8 cellular contexts compared by ENCODE assay signal in the genomic region with DNA sequence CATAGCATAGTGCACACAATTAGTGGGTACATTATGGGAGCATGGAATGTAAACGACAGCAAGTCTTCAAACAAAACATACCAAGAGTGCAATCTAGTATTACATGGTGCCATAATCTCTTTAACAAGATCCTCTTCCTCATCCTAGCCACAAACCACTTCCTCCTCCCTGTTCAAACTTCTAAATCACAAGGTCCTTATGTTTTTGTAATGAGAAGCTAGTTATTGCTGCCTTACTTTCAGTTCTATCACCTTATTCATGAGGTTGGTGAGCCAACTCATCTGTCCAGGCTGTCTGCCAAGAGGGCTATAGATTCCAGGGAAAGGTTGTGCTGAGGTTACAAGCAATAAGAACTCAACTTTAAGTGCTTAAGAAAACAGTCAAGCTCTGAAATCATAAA.
DNase-seq lines count a peak whose midpoint lies in the region; ATAC-seq and TF ChIP-seq lines count a peak whose summit lies in the region.

No MANE protein-coding gene starts in this region.

- H3K79me2 ChIP-seq in KMS-11 (ENCODE audit: insufficient read depth, low read depth), result no peaks in the 10 kb centered on the region

- peak overlapping the region; percentile 92 for H3K27ac Mint-ChIP-seq in activated naive CD8-positive, alpha-beta T cell treated with anti-CD3 and anti-CD28 coated beads, Interleukin-2, amount 10 ng/mL, durations not matched to agents 7 days and 5 days

- POLR2A ChIA-PET in activated naive CD8-positive, alpha-beta T cell treated with anti-CD3 and anti-CD28 coated beads, Interleukin-2, amount 10 ng/mL, durations not matched to agents 7 days and 5 days (lab: Charles Lee), result no interaction called here

- H3K27ac ChIP-seq in KMS-11, result no peak overlapping the region

- no peak overlapping the region for H3K4me3 ChIP-seq in KMS-11 (IDR thresholded peaks at IDR 0.05; ENCODE audit: insufficient read depth, low read depth, low read length)

- H2AFZ ChIP-seq in KMS-11 (ENCODE audit: low read depth), result no peak overlapping the region

- ATAC-seq in activated naive CD8-positive, alpha-beta T cell treated with anti-CD3 and anti-CD28 coated beads, Interleukin-2, amount 10 ng/mL, durations not matched to agents 7 days and 5 days (ENCODE audit: low read depth), result peak; percentile 87
- ATAC-seq in left lobe of liver (no peak), HG03520 (IDR thresholded peaks at IDR 0.05; ENCODE audit: unreplicated experiment) (no peak), HG02884 (IDR thresholded peaks at IDR 0.05; ENCODE audit: unreplicated experiment) (no peak)

- H3K27me3 Mint-ChIP-seq in activated naive CD8-positive, alpha-beta T cell treated with anti-CD3 and anti-CD28 coated beads, Interleukin-2, amount 10 ng/mL, durations not matched to agents 7 days and 5 days, result no peaks in the 10 kb centered on the region

- peak overlapping the region; percentile 33; the same call in 1 of the 2 replicates for H3K4me2 ChIP-seq in KMS-11

- no peak for TF ChIP-seq CTCF in KMS-11 (conservative IDR thresholded peaks at IDR 0.05; ENCODE audit: low read depth, low read length)

- H3K36me3 Mint-ChIP-seq in activated naive CD8-positive, alpha-beta T cell treated with anti-CD3 and anti-CD28 coated beads, Interleukin-2, amount 10 ng/mL, durations not matched to agents 7 days and 5 days, result peaks cover 15% of the 10 kb centered on the region

- H3K4me3 Mint-ChIP-seq in activated naive CD8-positive, alpha-beta T cell treated with anti-CD3 and anti-CD28 coated beads, Interleukin-2, amount 10 ng/mL, durations not matched to agents 7 days and 5 days, result peak overlapping the region; percentile 68

- no peaks in the 10 kb centered on the region for H4K20me1 ChIP-seq in KMS-11 (ENCODE audit: insufficient read depth)

- H3K27me3 ChIP-seq in KMS-11 (ENCODE audit: insufficient read depth, low read depth), result no peaks in the 10 kb centered on the region

- peaks cover 14% of the 10 kb centered on the region for H3K4me1 ChIP-seq in KMS-11 (ENCODE audit: low read depth, poor library complexity, severe bottlenecking)

- H3K9ac ChIP-seq in KMS-11, result no peak overlapping the region

- peaks cover 12% of the 10 kb centered on the region for H3K9me3 Mint-ChIP-seq in activated naive CD8-positive, alpha-beta T cell treated with anti-CD3 and anti-CD28 coated beads, Interleukin-2, amount 10 ng/mL, durations not matched to agents 7 days and 5 days

- DNase-seq in NCI-H2107 treated with DMSO at 0.1 percent for 48 hours (lab: John Stamatoyannopoulos, UW; ENCODE audit: unreplicated experiment), result peak; percentile 26
- no peak for DNase-seq in NCI-H2107 (lab: John Stamatoyannopoulos, UW)
- DNase-seq in activated naive CD8-positive, alpha-beta T cell treated with anti-CD3 and anti-CD28 coated beads, Interleukin-2, amount 10 ng/mL, durations not matched to agents 7 days and 5 days, result no peak
- DNase-seq in mucosa of gallbladder (ENCODE audit: low spot score), result peak; percentile 75
- DNase-seq in left lobe of liver (ENCODE audit: low spot score), result no peak

- H3K4me1 Mint-ChIP-seq in activated naive CD8-positive, alpha-beta T cell treated with anti-CD3 and anti-CD28 coated beads, Interleukin-2, amount 10 ng/mL, durations not matched to agents 7 days and 5 days, result peaks cover 20% of the 10 kb centered on the region

- H3K36me3 ChIP-seq in KMS-11 (ENCODE audit: insufficient read depth), result no peaks in the 10 kb centered on the region

Comparison
In these comparisons a context has a peak if more than half of its experiments do, and no peak if none do; other contexts are left out.
1. DNase-seq: peak in NCI-H2107 treated with DMSO at 0.1 percent for 48 hours (single experiment) and mucosa of gallbladder (single experiment); none in NCI-H2107 (single experiment), activated naive CD8-positive, alpha-beta T cell treated with anti-CD3 and anti-CD28 coated beads, Interleukin-2, amount 10 ng/mL, durations not matched to agents 7 days and 5 days (single experiment) and left lobe of liver (single experiment).